In genomic region chrX:67317725-67318124, GRCh38 we compare ENCODE assay signal across 9 cellular contexts.
"Had no signal": no experiment of that assay in that cellular context is flagged by ENCODE, and none has a peak within 500 bp of the region (broad histone marks: within the 10 kb centered on the region; RNA-seq: fewer than 3 reads in every experiment).

No MANE protein-coding gene starts in this region.

- H3K4me3 Mint-ChIP-seq: H9, IgD-negative memory B cell had no signal

- FAIRE-seq: H54, HTR-8/SVneo had no signal

- DNase-seq: GM23248, GOT3, H9, HCEC 1CT, KBM-7 had no signal

- H2AFZ ChIP-seq: GM23248 had no signal

- H3K4me3 ChIP-seq: GM23248 had no signal

- H3K27ac Mint-ChIP-seq: H9, IgD-negative memory B cell had no signal

- H3K9ac ChIP-seq: GM23248, KMS-11 had no signal

- H3K4me2 ChIP-seq: KMS-11 had no signal

- H3K4me1 Mint-ChIP-seq: H9, IgD-negative memory B cell had no signal

- H3K27ac ChIP-seq: GM23248, KMS-11 had no signal
